Comparison of ENCODE assay signal across 16 cellular contexts in the genomic region with DNA sequence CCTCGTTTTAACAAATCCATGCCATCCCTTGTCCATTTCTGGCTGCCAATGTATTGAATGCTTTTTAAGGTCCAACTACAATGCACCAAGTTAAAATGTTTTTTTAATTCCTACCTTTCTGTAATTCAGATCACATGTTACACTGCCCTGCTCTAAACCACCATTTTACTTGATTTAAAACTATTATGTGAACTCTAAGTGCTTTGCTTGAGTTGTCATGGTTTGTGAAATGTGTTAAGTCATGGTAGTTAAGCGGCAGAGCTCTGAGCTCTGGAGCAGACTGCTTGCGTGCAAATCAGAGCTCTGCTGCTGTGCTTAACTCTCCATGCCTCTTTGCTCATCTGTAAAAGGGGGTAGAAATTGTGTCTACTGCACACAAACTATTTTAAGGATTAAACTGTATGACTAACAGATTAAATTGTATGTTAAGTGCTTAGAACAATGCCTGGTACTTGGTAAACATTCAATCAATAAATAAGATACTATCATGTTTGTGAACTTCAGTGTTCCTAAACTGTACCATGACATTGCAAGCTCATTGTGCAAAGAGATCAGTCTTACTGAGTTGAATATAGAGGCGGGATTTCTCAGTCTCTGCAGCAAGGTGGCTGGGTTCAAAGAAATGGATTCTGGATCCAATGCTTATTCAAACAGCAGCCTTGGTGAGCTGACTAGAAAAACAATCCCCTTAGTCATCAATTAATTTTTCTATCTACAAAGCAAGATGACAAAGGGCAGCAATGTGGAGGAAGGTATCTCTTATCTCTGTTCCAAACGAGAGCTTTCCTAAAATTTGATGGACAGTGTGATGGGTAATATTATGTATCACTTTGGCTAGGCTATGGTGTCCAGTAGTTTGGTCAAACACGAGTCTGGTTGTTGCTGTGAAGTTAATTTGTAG. TPM values are rescaled to one million over a fixed set of nuclear protein-coding genes. Genes with fewer than 3 reads are reported as not detected.
A peak's percentile ranks its signal among the peaks of the same experiment; 100 is the strongest.
DNase-seq lines count a peak whose midpoint lies in the region; ATAC-seq and TF ChIP-seq lines count a peak whose summit lies in the region.
"Had no signal": no experiment of that assay in that cellular context is flagged by ENCODE, and none has a peak within 500 bp of the region (broad histone marks: within the 10 kb centered on the region; RNA-seq: fewer than 3 reads in every experiment).

No MANE protein-coding gene starts in this region.

- H3K27ac ChIP-seq in endodermal cell (ENCODE audit: low read depth, low read length) (no peak overlapping the region), psoas muscle (peak overlapping the region; percentile 75)

- no peaks in the 10 kb centered on the region for H3K36me3 Mint-ChIP-seq in endodermal cell (ENCODE audit: low read depth)
- no peaks in the 10 kb centered on the region for H3K36me3 Mint-ChIP-seq in activated CD8-positive, alpha-beta T cell treated with anti-CD3 and anti-CD28 coated beads, Interleukin-2, amount 10 ng/mL, durations not matched to agents 7 days and 5 days (ENCODE audit: low read depth)
- H3K36me3 Mint-ChIP-seq: memory B cell had no signal

- 85 to 90% methylated on average over 6 of the region's 6 CpGs for whole genome bisulfite sequencing in endodermal cell (ENCODE audit: insufficient coverage in 1 of 2, insufficient read length in 1 of 2), 2 experiments
- WGBS in psoas muscle, 3 donors = 43 to 67% (median 46%) methylated on average over 6 of the region's 6 CpGs

- H3K4me1 Mint-ChIP-seq in endodermal cell = peaks cover 17% of the 10 kb centered on the region
- peaks cover 4% of the 10 kb centered on the region for H3K4me1 Mint-ChIP-seq in activated CD8-positive, alpha-beta T cell treated with anti-CD3 and anti-CD28 coated beads, Interleukin-2, amount 10 ng/mL, durations not matched to agents 7 days and 5 days (ENCODE audit: low read depth)
- H3K4me1 Mint-ChIP-seq: memory B cell had no signal

- H3K4me3 ChIP-seq in endodermal cell (ENCODE audit: low read length) (no peak overlapping the region), psoas muscle (no peak overlapping the region)

- ATAC-seq in psoas muscle (no peak), HG02870 (IDR thresholded peaks at IDR 0.05; ENCODE audit: unreplicated experiment) (no peak)
- ATAC-seq in activated CD8-positive, alpha-beta T cell treated with anti-CD3 and anti-CD28 coated beads, Interleukin-2, amount 10 ng/mL, durations not matched to agents 7 days and 5 days = no peak
- ATAC-seq: effector memory CD8-positive, alpha-beta T cell had no signal

- peak; percentile 71 for DNase-seq in NCI-H510A treated with DMSO at 0.1 percent for 48 hours (lab: John Stamatoyannopoulos, UW)
- DNase-seq in NCI-H510A (lab: John Stamatoyannopoulos, UW) = no peak
- DNase-seq in NOMO-1 treated with DMSO at 0.1 percent for 48 hours (lab: John Stamatoyannopoulos, UW; ENCODE audit: unreplicated experiment) = peak; percentile 81
- DNase-seq in endodermal cell = peak; percentile 26
- no peak for DNase-seq in psoas muscle
- DNase-seq in activated CD8-positive, alpha-beta T cell treated with anti-CD3 and anti-CD28 coated beads, Interleukin-2, amount 10 ng/mL, durations not matched to agents 7 days and 5 days = no peak
- DNase-seq in activated naive CD4-positive, alpha-beta T cell treated with anti-CD3 and anti-CD28 coated beads, Interleukin-2, amount 50 U/mL, for 16 hours = no peak
- DNase-seq: activated CD4-positive, alpha-beta T cell treated with anti-CD3 and anti-CD28 coated beads, Interleukin-2, amount 50 U/mL, for 4 hours; Calu3; effector memory CD8-positive, alpha-beta T cell; NCI-H1092 treated with DMSO at 0.1 percent for 48 hours; NCI-H82; occipital lobe; SIG-M5 had no signal

- H3K4me1 ChIP-seq in endodermal cell (ENCODE audit: control insufficient read depth, insufficient read depth, low read length) = no peaks in the 10 kb centered on the region
- H3K4me1 ChIP-seq in psoas muscle = peaks cover 27% of the 10 kb centered on the region

- no peaks in the 10 kb centered on the region for H3K9me3 Mint-ChIP-seq in endodermal cell
- no peaks in the 10 kb centered on the region for H3K9me3 Mint-ChIP-seq in activated CD8-positive, alpha-beta T cell treated with anti-CD3 and anti-CD28 coated beads, Interleukin-2, amount 10 ng/mL, durations not matched to agents 7 days and 5 days (ENCODE audit: insufficient read depth)
- H3K9me3 Mint-ChIP-seq: effector memory CD8-positive, alpha-beta T cell; memory B cell had no signal

- POLR2A ChIA-PET in activated CD8-positive, alpha-beta T cell treated with anti-CD3 and anti-CD28 coated beads, Interleukin-2, amount 10 ng/mL, durations not matched to agents 7 days and 5 days (lab: Charles Lee) = no interaction called here

- no peak for TF ChIP-seq CTCF in endodermal cell (conservative IDR thresholded peaks at IDR 0.05)
- TF ChIP-seq CTCF in psoas muscle (IDR thresholded peaks at IDR 0.05) = no peak

- no peaks in the 10 kb centered on the region for H3K36me3 ChIP-seq in endodermal cell (ENCODE audit: control insufficient read depth, insufficient read depth, low read length)
- no peaks in the 10 kb centered on the region for H3K36me3 ChIP-seq in psoas muscle (ENCODE audit: insufficient read depth in 1 of 2, low read depth in 1 of 2)

- no peak overlapping the region for H3K4me3 Mint-ChIP-seq in endodermal cell
- no peak overlapping the region for H3K4me3 Mint-ChIP-seq in activated CD8-positive, alpha-beta T cell treated with anti-CD3 and anti-CD28 coated beads, Interleukin-2, amount 10 ng/mL, durations not matched to agents 7 days and 5 days
- H3K4me3 Mint-ChIP-seq: effector memory CD8-positive, alpha-beta T cell; memory B cell had no signal

- CTCF ChIA-PET in activated CD8-positive, alpha-beta T cell treated with anti-CD3 and anti-CD28 coated beads, Interleukin-2, amount 10 ng/mL, durations not matched to agents 7 days and 5 days (lab: Charles Lee) = no interaction called here

- no peak overlapping the region for H3K27ac Mint-ChIP-seq in endodermal cell
- H3K27ac Mint-ChIP-seq in activated CD8-positive, alpha-beta T cell treated with anti-CD3 and anti-CD28 coated beads, Interleukin-2, amount 10 ng/mL, durations not matched to agents 7 days and 5 days = no peak overlapping the region
- H3K27ac Mint-ChIP-seq: effector memory CD8-positive, alpha-beta T cell; memory B cell had no signal

- peaks cover 1% of the 10 kb centered on the region for H3K27me3 Mint-ChIP-seq in endodermal cell (ENCODE audit: insufficient read depth)
- peaks cover 4% of the 10 kb centered on the region for H3K27me3 Mint-ChIP-seq in activated CD8-positive, alpha-beta T cell treated with anti-CD3 and anti-CD28 coated beads, Interleukin-2, amount 10 ng/mL, durations not matched to agents 7 days and 5 days (ENCODE audit: low read depth)
- H3K27me3 Mint-ChIP-seq: memory B cell had no signal

- intact Hi-C loops in psoas muscle (cut with DNase I) = no loop called here

- H3K9me3 ChIP-seq in endodermal cell (ENCODE audit: control insufficient read depth, low read length) (no peaks in the 10 kb centered on the region), psoas muscle (no peaks in the 10 kb centered on the region)

- H3K9ac ChIP-seq in endodermal cell (ENCODE audit: extremely low read depth, low read length, poor library complexity, severe bottlenecking) = no peak overlapping the region

- H3K27me3 ChIP-seq in endodermal cell (ENCODE audit: control insufficient read depth, insufficient read depth, low read length, poor library complexity, severe bottlenecking) = no peaks in the 10 kb centered on the region
- no peaks in the 10 kb centered on the region for H3K27me3 ChIP-seq in psoas muscle (ENCODE audit: insufficient read depth in 3 of 3, low read length in 2 of 3)

RNA-seq across cellular contexts. Expression of a gene that starts 16.1 kb away (rescaled TPM):
- total RNA-seq in endodermal cell (10 to 100 TPM; 10.4 to 20.5 TPM), psoas muscle (100 to 1,000 TPM in 1 of 4 donors, 10 to 100 TPM in 3; 30.1 to 243 (median 61.1) TPM)
- polyA plus RNA-seq in endodermal cell (2013, experiment 1 of 2) = 34.9 TPM
- 26.8 TPM for polyA plus RNA-seq in endodermal cell (2013, experiment 2 of 2)
- polyA plus RNA-seq in psoas muscle = 10 to 100 TPM in 2 of 3 donors, 1 to 10 TPM in 1; 9.4 to 99.4 (median 54.4) TPM
- total RNA-seq in activated CD8-positive, alpha-beta T cell treated with anti-CD3 and anti-CD28 coated beads, Interleukin-2, amount 10 ng/mL, durations not matched to agents 7 days and 5 days = 1 to 10 TPM; 1.6 to 1.9 TPM

RNA-seq across cellular contexts. Expression of a gene that starts 29.7 kb away (rescaled TPM):
- 100 to 1,000 TPM; 149 to 150 TPM for total RNA-seq in endodermal cell
- polyA plus RNA-seq in endodermal cell (2013, experiment 1 of 2) = 146 TPM
- 126 TPM for polyA plus RNA-seq in endodermal cell (2013, experiment 2 of 2)
- total RNA-seq in psoas muscle = 100 to 1,000 TPM; 160 to 250 (median 193) TPM
- polyA plus RNA-seq in psoas muscle = 10 to 100 TPM; 36.6 to 88.5 (median 72.0) TPM
- 10 to 100 TPM; 72.2 to 80.5 TPM for total RNA-seq in activated CD8-positive, alpha-beta T cell treated with anti-CD3 and anti-CD28 coated beads, Interleukin-2, amount 10 ng/mL, durations not matched to agents 7 days and 5 days

Comparison
In these comparisons a context has a peak if more than half of its experiments do, and no peak if none do; other contexts are left out.
1. DNase-seq: peak in NCI-H510A treated with DMSO at 0.1 percent for 48 hours (single experiment), NOMO-1 treated with DMSO at 0.1 percent for 48 hours (single experiment) and endodermal cell (single experiment); none in NCI-H510A (single experiment), psoas muscle (0 of 2), activated CD8-positive, alpha-beta T cell treated with anti-CD3 and anti-CD28 coated beads, Interleukin-2, amount 10 ng/mL, durations not matched to agents 7 days and 5 days (single experiment) and activated naive CD4-positive, alpha-beta T cell treated with anti-CD3 and anti-CD28 coated beads, Interleukin-2, amount 50 U/mL, for 16 hours (single experiment).